In the genomic region with DNA sequence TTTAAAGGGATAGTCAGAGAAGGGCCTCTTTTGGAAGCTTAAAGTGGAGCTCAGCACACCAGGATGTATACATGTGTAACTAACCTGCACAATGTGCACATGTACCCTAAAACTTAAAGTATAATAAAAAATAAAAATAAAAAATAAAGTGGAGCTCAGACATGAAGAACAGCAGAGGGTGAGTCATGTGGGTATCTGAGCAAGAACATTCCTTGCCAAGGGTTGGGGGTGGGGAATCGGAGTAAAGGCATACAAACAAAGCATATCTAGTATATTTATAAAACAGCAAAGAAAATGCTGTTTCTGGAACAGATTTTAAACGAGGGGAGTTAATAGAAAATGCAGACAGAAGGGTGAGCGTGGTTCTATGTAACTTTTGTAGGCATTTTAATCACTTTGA, we compare ENCODE assay signal across 1 cellular context.
TF ChIP-seq lines count a peak whose summit lies in the region.

No MANE protein-coding gene starts in this region.

TF ChIP-seq in SK-N-SH treated with all-trans-retinoic acid at 6 μM for 48 hours, 23 proteins besides CTCF, POLR2A, EP300 and RAD21 (continued from another document):
- no peak for TF ChIP-seq ARNTL (CRISPR knock-in tag; IDR thresholded peaks at IDR 0.05; ENCODE audit: borderline replicate concordance, low read depth)
- no peak for TF ChIP-seq ISL1 (CRISPR knock-in tag; IDR thresholded peaks at IDR 0.05)
- TF ChIP-seq ESRRG (CRISPR knock-in tag; IDR thresholded peaks at IDR 0.05) = no peak
- TF ChIP-seq, protein P1, sequence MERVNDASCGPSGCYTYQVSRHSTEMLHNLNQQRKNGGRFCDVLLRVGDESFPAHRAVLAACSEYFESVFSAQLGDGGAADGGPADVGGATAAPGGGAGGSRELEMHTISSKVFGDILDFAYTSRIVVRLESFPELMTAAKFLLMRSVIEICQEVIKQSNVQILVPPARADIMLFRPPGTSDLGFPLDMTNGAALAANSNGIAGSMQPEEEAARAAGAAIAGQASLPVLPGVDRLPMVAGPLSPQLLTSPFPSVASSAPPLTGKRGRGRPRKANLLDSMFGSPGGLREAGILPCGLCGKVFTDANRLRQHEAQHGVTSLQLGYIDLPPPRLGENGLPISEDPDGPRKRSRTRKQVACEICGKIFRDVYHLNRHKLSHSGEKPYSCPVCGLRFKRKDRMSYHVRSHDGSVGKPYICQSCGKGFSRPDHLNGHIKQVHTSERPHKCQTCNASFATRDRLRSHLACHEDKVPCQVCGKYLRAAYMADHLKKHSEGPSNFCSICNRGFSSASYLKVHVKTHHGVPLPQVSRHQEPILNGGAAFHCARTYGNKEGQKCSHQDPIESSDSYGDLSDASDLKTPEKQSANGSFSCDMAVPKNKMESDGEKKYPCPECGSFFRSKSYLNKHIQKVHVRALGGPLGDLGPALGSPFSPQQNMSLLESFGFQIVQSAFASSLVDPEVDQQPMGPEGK (CRISPR knock-in tag; IDR thresholded peaks at IDR 0.05; ENCODE audit: borderline replicate concordance) = no peak
- TF ChIP-seq TOX (CRISPR knock-in tag; IDR thresholded peaks at IDR 0.05; ENCODE audit: borderline replicate concordance) = no peak
- TF ChIP-seq, protein P2, sequence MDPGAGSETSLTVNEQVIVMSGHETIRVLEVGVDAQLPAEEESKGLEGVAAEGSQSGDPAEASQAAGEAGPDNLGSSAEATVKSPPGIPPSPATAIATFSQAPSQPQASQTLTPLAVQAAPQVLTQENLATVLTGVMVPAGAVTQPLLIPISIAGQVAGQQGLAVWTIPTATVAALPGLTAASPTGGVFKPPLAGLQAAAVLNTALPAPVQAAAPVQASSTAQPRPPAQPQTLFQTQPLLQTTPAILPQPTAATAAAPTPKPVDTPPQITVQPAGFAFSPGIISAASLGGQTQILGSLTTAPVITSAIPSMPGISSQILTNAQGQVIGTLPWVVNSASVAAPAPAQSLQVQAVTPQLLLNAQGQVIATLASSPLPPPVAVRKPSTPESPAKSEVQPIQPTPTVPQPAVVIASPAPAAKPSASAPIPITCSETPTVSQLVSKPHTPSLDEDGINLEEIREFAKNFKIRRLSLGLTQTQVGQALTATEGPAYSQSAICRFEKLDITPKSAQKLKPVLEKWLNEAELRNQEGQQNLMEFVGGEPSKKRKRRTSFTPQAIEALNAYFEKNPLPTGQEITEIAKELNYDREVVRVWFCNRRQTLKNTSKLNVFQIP (CRISPR knock-in tag; IDR thresholded peaks at IDR 0.05; ENCODE audit: borderline replicate concordance, low read depth) = no peak
- TF ChIP-seq OSR1 (CRISPR knock-in tag; IDR thresholded peaks at IDR 0.05) = no peak
- TF ChIP-seq ZNF8 (CRISPR knock-in tag; IDR thresholded peaks at IDR 0.05) = no peak
